ENCODE assay signal across 29 cellular contexts in the genomic region with DNA sequence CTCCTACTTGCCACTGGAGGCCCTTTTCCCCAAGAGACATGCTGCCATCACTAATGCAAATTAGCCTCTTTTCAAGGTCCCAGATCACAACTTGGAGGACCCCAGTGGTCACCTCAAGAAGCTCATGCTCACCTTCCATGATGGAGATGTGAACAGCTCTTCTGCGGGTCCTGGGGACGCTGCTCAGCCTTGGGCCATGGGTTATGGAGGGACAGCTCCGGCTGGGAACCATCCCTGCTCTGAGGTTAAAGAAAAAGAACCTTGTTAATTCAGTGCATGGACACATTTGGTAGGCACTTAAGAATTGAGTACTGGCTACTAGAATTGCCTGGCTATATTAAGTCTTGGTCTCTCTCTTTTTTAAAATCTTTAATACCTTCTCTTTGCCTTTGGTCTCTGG.
"Had no signal": no experiment of that assay in that cellular context is flagged by ENCODE, and none has a peak within 500 bp of the region (broad histone marks: within the 10 kb centered on the region; RNA-seq: fewer than 3 reads in every experiment).

No MANE protein-coding gene starts in this region.

- H3K36me3 Mint-ChIP-seq: natural killer cell treated with Interleukin-12 subunit alpha and Interleukin-12 subunit beta and Interleukin-15 and Interleukin-18, amount 100 ng/mL, for 72 hours; type B pancreatic cell had no signal

- H3K4me3 ChIP-seq: pancreas, psoas muscle, right lobe of liver, sigmoid colon, stomach, suprapubic skin, testis, tibial artery, transverse colon, upper lobe of right lung, uterus had no signal

- H3K27ac Mint-ChIP-seq: naive thymus-derived CD8-positive, alpha-beta T cell; natural killer cell treated with Interleukin-12 subunit alpha and Interleukin-12 subunit beta and Interleukin-15 and Interleukin-18, amount 100 ng/mL, for 72 hours; nephron progenitor cell; stimulated activated effector memory CD8-positive, alpha-beta T cell treated with anti-CD3 and anti-CD28 coated beads, Interleukin-12 subunit alpha, Interleukin-12 subunit beta, amount 100 ng/mL, for 72 hours; stimulated activated naive B cell treated with anti-CD40 and anti-IgM and Interleukin-4, amounts not matched to agents 10 μg/mL and 1 μg/mL and 100 μg/mL, for 72 hours; stimulated activated naive CD8-positive, alpha-beta T cell treated with anti-CD3 and anti-CD28 coated beads, Interleukin-15, Interleukin-2, amounts not matched to agents 100 ng/mL and 50 ng/mL, for 24 hours; type B pancreatic cell had no signal

- H3K4me1 ChIP-seq: pancreas, psoas muscle, right lobe of liver, sigmoid colon, suprapubic skin, testis, tibial artery, transverse colon, upper lobe of right lung, uterus had no signal

- H3K27me3 Mint-ChIP-seq: naive thymus-derived CD8-positive, alpha-beta T cell; natural killer cell treated with Interleukin-12 subunit alpha and Interleukin-12 subunit beta and Interleukin-15 and Interleukin-18, amount 100 ng/mL, for 72 hours; progenitor cell of endocrine pancreas; stimulated activated naive B cell treated with anti-CD40 and anti-IgM and Interleukin-4, amounts not matched to agents 10 μg/mL and 1 μg/mL and 100 μg/mL, for 72 hours; stimulated activated naive CD8-positive, alpha-beta T cell treated with anti-CD3 and anti-CD28 coated beads, Interleukin-15, Interleukin-2, amounts not matched to agents 100 ng/mL and 50 ng/mL, for 24 hours; type B pancreatic cell had no signal

- H3K4me3 Mint-ChIP-seq: naive thymus-derived CD8-positive, alpha-beta T cell; natural killer cell treated with Interleukin-12 subunit alpha and Interleukin-12 subunit beta and Interleukin-15 and Interleukin-18, amount 100 ng/mL, for 72 hours; nephron progenitor cell; neural crest cell; stimulated activated effector memory CD8-positive, alpha-beta T cell treated with anti-CD3 and anti-CD28 coated beads, Interleukin-12 subunit alpha, Interleukin-12 subunit beta, amount 100 ng/mL, for 72 hours; stimulated activated naive B cell treated with anti-CD40 and anti-IgM and Interleukin-4, amounts not matched to agents 10 μg/mL and 1 μg/mL and 100 μg/mL, for 72 hours; stimulated activated naive CD8-positive, alpha-beta T cell treated with anti-CD3 and anti-CD28 coated beads, Interleukin-15, Interleukin-2, amounts not matched to agents 100 ng/mL and 50 ng/mL, for 24 hours; type B pancreatic cell had no signal

- H3K9me3 Mint-ChIP-seq: naive thymus-derived CD8-positive, alpha-beta T cell; natural killer cell treated with Interleukin-12 subunit alpha and Interleukin-12 subunit beta and Interleukin-15 and Interleukin-18, amount 100 ng/mL, for 72 hours; nephron progenitor cell; neural crest cell; stimulated activated effector memory CD8-positive, alpha-beta T cell treated with anti-CD3 and anti-CD28 coated beads, Interleukin-12 subunit alpha, Interleukin-12 subunit beta, amount 100 ng/mL, for 72 hours; stimulated activated naive B cell treated with anti-CD40 and anti-IgM and Interleukin-4, amounts not matched to agents 10 μg/mL and 1 μg/mL and 100 μg/mL, for 72 hours; stimulated activated naive CD8-positive, alpha-beta T cell treated with anti-CD3 and anti-CD28 coated beads, Interleukin-15, Interleukin-2, amounts not matched to agents 100 ng/mL and 50 ng/mL, for 24 hours; type B pancreatic cell had no signal

- H3K9me3 ChIP-seq: neutrophil, pancreas, psoas muscle, right lobe of liver, sigmoid colon, stomach, suprapubic skin, testis, tibial artery, transverse colon, upper lobe of right lung, uterus had no signal

- ATAC-seq: naive thymus-derived CD8-positive, alpha-beta T cell; natural killer cell treated with Interleukin-12 subunit alpha and Interleukin-12 subunit beta and Interleukin-15 and Interleukin-18, amount 100 ng/mL, for 72 hours; pancreas; psoas muscle; right cardiac atrium; right lobe of liver; stimulated activated effector memory CD8-positive, alpha-beta T cell treated with anti-CD3 and anti-CD28 coated beads, Interleukin-12 subunit alpha, Interleukin-12 subunit beta, amount 100 ng/mL, for 72 hours; stimulated activated naive B cell treated with anti-CD40 and anti-IgM and Interleukin-4, amounts not matched to agents 10 μg/mL and 1 μg/mL and 100 μg/mL, for 72 hours; upper lobe of right lung had no signal

- DNase-seq: naive thymus-derived CD8-positive, alpha-beta T cell; nephron progenitor cell; nucleus accumbens; pancreas; psoas muscle; right cardiac atrium; right lobe of liver; sigmoid colon; small intestine; stimulated activated CD4-positive, alpha-beta T cell treated with anti-CD3 and anti-CD28 coated beads, Interleukin-15, amount 100 ng/mL, for 24 hours; stimulated activated CD4-positive, alpha-beta T cell treated with anti-CD3 and anti-CD28 coated beads, Interleukin-2, amount 100 ng/mL, for 24 hours; stimulated activated CD4-positive, alpha-beta T cell treated with anti-CD3 and anti-CD28 coated beads, Interleukin-2, amount 100 ng/mL, for 48 hours; stimulated activated CD4-positive, alpha-beta T cell treated with anti-CD3 and anti-CD28 coated beads, Interleukin-4, amount 100 ng/mL, for 24 hours; stimulated activated naive B cell treated with anti-CD40 and anti-IgM and Interleukin-4, amounts not matched to agents 10 μg/mL and 1 μg/mL and 100 μg/mL, for 72 hours; stimulated activated naive CD4-positive, alpha-beta T cell treated with Interleukin-2 at 50 U/mL for 16 hours; stomach; testis; tibial artery; transverse colon; upper lobe of right lung; uterus had no signal

- H3K36me3 ChIP-seq: pancreas, right lobe of liver, suprapubic skin, tibial artery, transverse colon, upper lobe of right lung, uterus had no signal

- H3K4me1 Mint-ChIP-seq: neural crest cell; stimulated activated effector memory CD8-positive, alpha-beta T cell treated with anti-CD3 and anti-CD28 coated beads, Interleukin-12 subunit alpha, Interleukin-12 subunit beta, amount 100 ng/mL, for 72 hours had no signal

- H3K27me3 ChIP-seq: neutrophil, pancreas, right lobe of liver, sigmoid colon, stomach, suprapubic skin, testis, tibial artery, transverse colon, upper lobe of right lung, uterus had no signal

- H3K27ac ChIP-seq: neutrophil, pancreas, psoas muscle, right lobe of liver, sigmoid colon, stomach, suprapubic skin, testis, tibial artery, transverse colon, upper lobe of right lung, uterus had no signal
